In genomic region chr14:51453869-51454268, GRCh38 we compare ENCODE assay signal across 2 cellular contexts.
TF ChIP-seq lines count a peak whose summit lies in the region.

No MANE protein-coding gene starts in this region.

TF ChIP-seq in IMR-90, 13 proteins besides CTCF, POLR2A, EP300 and RAD21 (continued from another document):
- TF ChIP-seq ELK1 (IDR thresholded peaks at IDR 0.05; ENCODE audit: borderline replicate concordance, low read depth, low read length) (no peak), SMC3 (IDR thresholded peaks at IDR 0.05; ENCODE audit: low read depth, low read length) (no peak), RFX5 (IDR thresholded peaks at IDR 0.05; ENCODE audit: low read depth, low read length) (no peak), MXI1 (IDR thresholded peaks at IDR 0.05; ENCODE audit: borderline replicate concordance, low read depth, low read length) (no peak), USF2 (IDR thresholded peaks at IDR 0.05; ENCODE audit: low read depth, low read length) (no peak), MAZ (IDR thresholded peaks at IDR 0.05; ENCODE audit: borderline replicate concordance, low read depth, low read length) (no peak)

TF ChIP-seq in WTC11, 78 proteins besides CTCF, POLR2A, EP300 and RAD21 (continued from another document):
- no peak for TF ChIP-seq CDX4 (CRISPR knock-in tag; IDR thresholded peaks at IDR 0.05; ENCODE audit: borderline replicate concordance)
- TF ChIP-seq MLX (CRISPR knock-in tag; IDR thresholded peaks at IDR 0.05): no peak
- no peak for TF ChIP-seq CREM (CRISPR knock-in tag; IDR thresholded peaks at IDR 0.05)
- no peak for TF ChIP-seq IRF2 (CRISPR knock-in tag; IDR thresholded peaks at IDR 0.05; ENCODE audit: borderline replicate concordance, low read depth)
- no peak for TF ChIP-seq ZNF425 (CRISPR knock-in tag; conservative IDR thresholded peaks at IDR 0.05)
- no peak for TF ChIP-seq MAX (CRISPR knock-in tag; IDR thresholded peaks at IDR 0.05)
- no peak for TF ChIP-seq NR1H2 (CRISPR knock-in tag; IDR thresholded peaks at IDR 0.05)
- no peak for TF ChIP-seq SMAD4 (CRISPR knock-in tag; IDR thresholded peaks at IDR 0.05)
- no peak for TF ChIP-seq AFF4 (CRISPR knock-in tag; IDR thresholded peaks at IDR 0.05; ENCODE audit: borderline replicate concordance)
- no peak for TF ChIP-seq FOXP1 (CRISPR knock-in tag; IDR thresholded peaks at IDR 0.05; ENCODE audit: borderline replicate concordance)
- TF ChIP-seq E2F4 (CRISPR knock-in tag; IDR thresholded peaks at IDR 0.05; ENCODE audit: borderline replicate concordance, low read depth): no peak
- no peak for TF ChIP-seq ZNF138 (CRISPR knock-in tag; conservative IDR thresholded peaks at IDR 0.05)
